ENCODE assay signal across 1 cellular context in genomic region chr9:37079370-37080164, GRCh38.
TF ChIP-seq lines count a peak whose summit lies in the region.

No MANE protein-coding gene starts in this region.

TF ChIP-seq in SK-N-SH, 30 proteins besides CTCF, POLR2A, EP300 and RAD21 (continued from another document):
- TF ChIP-seq EZH2phosphoT487 (IDR thresholded peaks at IDR 0.05; ENCODE audit: borderline replicate concordance, low read depth) (no peak), JUND (IDR thresholded peaks at IDR 0.05) (no peak), USF2 (IDR thresholded peaks at IDR 0.05; ENCODE audit: borderline replicate concordance, low read depth, low read length) (no peak), GABPA (IDR thresholded peaks at IDR 0.05; ENCODE audit: low read depth) (peak; percentile 71), USF1 (IDR thresholded peaks at IDR 0.05; ENCODE audit: borderline replicate concordance, low read depth) (peak; percentile 70; the same call in 1 of the 2 replicates), CHD2 (IDR thresholded peaks at IDR 0.05; ENCODE audit: low read length, partially characterized antibody) (peak; percentile 34), FOXJ3 (CRISPR knock-in tag; IDR thresholded peaks at IDR 0.05) (peak; percentile 85), SIN3A (IDR thresholded peaks at IDR 0.05; ENCODE audit: borderline replicate concordance, low read depth, low read length) (peak; percentile 68; the same call in 1 of the 2 replicates), SMC3 (IDR thresholded peaks at IDR 0.05; ENCODE audit: low read depth, low read length) (0 out of 2 replicates have a peak, but pooled peaks have one; percentile 1), IRF3 (IDR thresholded peaks at IDR 0.05; ENCODE audit: low read depth, low read length) (no peak), GATA2 (CRISPR knock-in tag; IDR thresholded peaks at IDR 0.05) (peak; percentile 82), NRF1 (IDR thresholded peaks at IDR 0.05; ENCODE audit: low read depth, low read length) (peak; percentile 48; the same call in 1 of the 2 replicates), FOXM1 (IDR thresholded peaks at IDR 0.05; ENCODE audit: low read depth) (no peak), PBX3 (IDR thresholded peaks at IDR 0.05) (no peak; the same call in 1 of the 2 replicates), NFIC (IDR thresholded peaks at IDR 0.05; ENCODE audit: borderline replicate concordance) (no peak), RFX5 (IDR thresholded peaks at IDR 0.05; ENCODE audit: low read length) (no peak), ELF1 (IDR thresholded peaks at IDR 0.05) (peak; percentile 88)
TF ChIP-seq in SK-N-SH: peak in this region for 13.
